Comparison of ENCODE assay signal across 18 cellular contexts in the genomic region with DNA sequence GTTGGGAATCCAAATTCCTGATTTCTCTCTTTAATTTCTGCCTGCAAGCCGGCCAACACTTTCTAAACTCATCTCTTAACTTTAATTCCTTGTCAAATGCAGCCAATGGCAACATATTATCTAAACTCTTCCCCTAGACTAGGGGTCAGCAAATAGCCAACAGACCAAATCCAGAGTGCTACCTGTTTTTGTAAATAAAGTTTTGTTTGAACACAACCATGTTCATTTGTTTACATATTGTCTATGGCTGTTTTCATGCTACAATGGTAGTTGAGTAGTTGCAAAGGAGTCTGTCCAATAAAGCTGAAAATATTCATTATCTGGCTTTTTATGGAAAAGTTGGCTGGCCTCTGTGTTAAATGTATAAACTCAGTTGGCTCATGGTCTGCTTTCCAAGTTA. TPM values are rescaled to one million over a fixed set of nuclear protein-coding genes. Genes with fewer than 3 reads are reported as not detected.
DNase-seq lines count a peak whose midpoint lies in the region; TF ChIP-seq lines count a peak whose summit lies in the region.
"Had no signal": no experiment of that assay in that cellular context is flagged by ENCODE, and none has a peak within 500 bp of the region (broad histone marks: within the 10 kb centered on the region; RNA-seq: fewer than 3 reads in every experiment).

No MANE protein-coding gene starts in this region.

- no peaks in the 10 kb centered on the region for H3K36me3 Mint-ChIP-seq in mesothelial cell of epicardium
- H3K36me3 Mint-ChIP-seq in progenitor cell of endocrine pancreas (ENCODE audit: insufficient read depth): no peaks in the 10 kb centered on the region
- no peaks in the 10 kb centered on the region for H3K36me3 Mint-ChIP-seq in activated naive CD4-positive, alpha-beta T cell treated with anti-CD3 and anti-CD28 coated beads, Interleukin-2, amount 10 ng/mL, durations not matched to agents 7 days and 5 days
- H3K36me3 Mint-ChIP-seq: CD8-positive, alpha-beta T cell had no signal

- peak overlapping the region; percentile 47 for H3K27ac Mint-ChIP-seq in mesothelial cell of epicardium
- peak overlapping the region; percentile 1 for H3K27ac Mint-ChIP-seq in progenitor cell of endocrine pancreas
- H3K27ac Mint-ChIP-seq in activated naive CD4-positive, alpha-beta T cell treated with anti-CD3 and anti-CD28 coated beads, Interleukin-2, amount 10 ng/mL, durations not matched to agents 7 days and 5 days: no peak overlapping the region
- H3K27ac Mint-ChIP-seq: B cell; CD4-positive, alpha-beta T cell; CD8-positive, alpha-beta T cell had no signal

- H3K27ac ChIP-seq in VCaP: peak overlapping the region; percentile 69; the same call in 1 of the 2 replicates
- H3K27ac ChIP-seq: 22Rv1; A549; BLaER1 treated with 17β-estradiol and CSF1 and Interleukin-3, amounts not matched to agents 10 nM and 100 nM; C4-2B had no signal

- H3K4me3 Mint-ChIP-seq in mesothelial cell of epicardium (no peak overlapping the region), progenitor cell of endocrine pancreas (ENCODE audit: low read depth) (no peak overlapping the region)
- no peak overlapping the region for H3K4me3 Mint-ChIP-seq in activated naive CD4-positive, alpha-beta T cell treated with anti-CD3 and anti-CD28 coated beads, Interleukin-2, amount 10 ng/mL, durations not matched to agents 7 days and 5 days
- H3K4me3 Mint-ChIP-seq: B cell; CD4-positive, alpha-beta T cell; CD8-positive, alpha-beta T cell had no signal

- H3K4me1 Mint-ChIP-seq in mesothelial cell of epicardium (peaks cover 40% of the 10 kb centered on the region), progenitor cell of endocrine pancreas (ENCODE audit: low read depth) (peaks cover 3% of the 10 kb centered on the region)
- H3K4me1 Mint-ChIP-seq in activated naive CD4-positive, alpha-beta T cell treated with anti-CD3 and anti-CD28 coated beads, Interleukin-2, amount 10 ng/mL, durations not matched to agents 7 days and 5 days: no peaks in the 10 kb centered on the region
- H3K4me1 Mint-ChIP-seq: B cell had no signal

- H3K27me3 Mint-ChIP-seq in mesothelial cell of epicardium (ENCODE audit: low read depth) (no peaks in the 10 kb centered on the region), progenitor cell of endocrine pancreas (peaks cover 11% of the 10 kb centered on the region)
- peaks cover 17% of the 10 kb centered on the region for H3K27me3 Mint-ChIP-seq in activated naive CD4-positive, alpha-beta T cell treated with anti-CD3 and anti-CD28 coated beads, Interleukin-2, amount 10 ng/mL, durations not matched to agents 7 days and 5 days

- no peak for TF ChIP-seq CTCF in VCaP (conservative IDR thresholded peaks at IDR 0.05)
- no peak for TF ChIP-seq CTCF in mesothelial cell of epicardium (IDR thresholded peaks at IDR 0.05; ENCODE audit: unreplicated experiment)
- no peak for TF ChIP-seq CTCF in progenitor cell of endocrine pancreas (IDR thresholded peaks at IDR 0.05; ENCODE audit: unreplicated experiment)

- no peak for DNase-seq in mesothelial cell of epicardium (ENCODE audit: low spot score in 2 of 2, unreplicated experiment in 2 of 2)
- no peak for DNase-seq in progenitor cell of endocrine pancreas (ENCODE audit: low spot score, unreplicated experiment)
- no peak for DNase-seq in activated naive CD4-positive, alpha-beta T cell treated with anti-CD3 and anti-CD28 coated beads, Interleukin-2, amount 10 ng/mL, durations not matched to agents 7 days and 5 days
- no peak for DNase-seq in HuH-7 (ENCODE audit: low spot score)
- DNase-seq: AML-193; Caco-2; Calu3; CD4-positive, alpha-beta T cell; CD8-positive, alpha-beta T cell; DMS79 treated with DMSO at 0.1 percent for 48 hours; GF-D8 had no signal

- CTCF ChIA-PET in activated naive CD4-positive, alpha-beta T cell treated with anti-CD3 and anti-CD28 coated beads, Interleukin-2, amount 10 ng/mL, durations not matched to agents 7 days and 5 days (lab: Charles Lee): no interaction called here

- no peaks in the 10 kb centered on the region for H3K9me3 Mint-ChIP-seq in mesothelial cell of epicardium
- peaks cover 3% of the 10 kb centered on the region for H3K9me3 Mint-ChIP-seq in progenitor cell of endocrine pancreas (ENCODE audit: low read depth)
- H3K9me3 Mint-ChIP-seq in activated naive CD4-positive, alpha-beta T cell treated with anti-CD3 and anti-CD28 coated beads, Interleukin-2, amount 10 ng/mL, durations not matched to agents 7 days and 5 days: no peaks in the 10 kb centered on the region
- H3K9me3 Mint-ChIP-seq: CD4-positive, alpha-beta T cell; CD8-positive, alpha-beta T cell had no signal

RNA-seq across cellular contexts. Expression of gene RASSF10, which starts 37.2 kb away (rescaled TPM):
- total RNA-seq in mesothelial cell of epicardium (0.09 to 0.29 TPM (median 0.23 TPM) in 3 replicates), progenitor cell of endocrine pancreas (21.7 and 24.4 TPM in 2 replicates)
- total RNA-seq: A172; B cell; CD4-positive, alpha-beta T cell; CD8-positive, alpha-beta T cell had no signal

Comparison
In these comparisons a context has a peak if more than half of its experiments do, and no peak if none do; other contexts are left out.
1. RNA of gene RASSF10, which starts 37.2 kb away (total RNA-seq): 21.7 to 24.4 TPM in progenitor cell of endocrine pancreas; 0.09 to 0.29 TPM in mesothelial cell of epicardium; every median in the first group is over 10 times any median in the second.